In genomic region chr2:240928476-240929363, GRCh38 we compare ENCODE assay signal across 22 cellular contexts. TPM values are rescaled to one million over a fixed set of nuclear protein-coding genes. Genes with fewer than 3 reads are reported as not detected.
A peak's percentile ranks its signal among the peaks of the same experiment; 100 is the strongest.
DNase-seq lines count a peak whose midpoint lies in the region; ATAC-seq and TF ChIP-seq lines count a peak whose summit lies in the region.
"Had no signal": no experiment of that assay in that cellular context is flagged by ENCODE, and none has a peak within 500 bp of the region (broad histone marks: within the 10 kb centered on the region; RNA-seq: fewer than 3 reads in every experiment).

No MANE protein-coding gene starts in this region.

- H2AK5ac ChIP-seq in H9 (ENCODE audit: insufficient read length, low read length), result no peak overlapping the region

- CTCF ChIA-PET in activated CD4-positive, alpha-beta memory T cell treated with anti-CD3 and anti-CD28 coated beads, Interleukin-2, amount 10 ng/mL, durations not matched to agents 7 days and 5 days (lab: Charles Lee), result no interaction called here
- CTCF ChIA-PET in activated CD4-positive, alpha-beta T cell treated with anti-CD3 and anti-CD28 coated beads, Interleukin-2, amount 10 ng/mL, durations not matched to agents 7 days and 5 days (lab: Charles Lee), result no interaction called here

- H3K79me1 ChIP-seq in H9 (ENCODE audit: insufficient read depth, low read depth, low read length, poor library complexity, severe bottlenecking), result no peaks in the 10 kb centered on the region

- H3K4me1 ChIP-seq in H9 (ENCODE audit: insufficient read depth, low read length), result no peaks in the 10 kb centered on the region
- H3K4me1 ChIP-seq: Peyer's patch had no signal

- ATAC-seq in left cardiac atrium (no peak), sciatic nerve (no peak), GM18511 (IDR thresholded peaks at IDR 0.05; ENCODE audit: unreplicated experiment) (no peak)
- ATAC-seq: stimulated activated naive CD8-positive, alpha-beta T cell treated with anti-CD3 and anti-CD28 coated beads, Interleukin-15, Interleukin-2, amounts not matched to agents 100 U/mL and 50 U/mL, for 24 hours; WTC11 had no signal

- no peaks in the 10 kb centered on the region for H3K23me2 ChIP-seq in H9 (ENCODE audit: insufficient read length, low read depth, low read length, poor library complexity, severe bottlenecking)

- no peak overlapping the region for H3K4ac ChIP-seq in H9 (ENCODE audit: low read depth, low read length)

- no peak overlapping the region for H3K27ac ChIP-seq in H9 (ENCODE audit: insufficient read length, low read depth, low read length)
- H3K27ac ChIP-seq: brain microvascular endothelial cell, hepatocyte, Peyer's patch had no signal

- H3K27me3 Mint-ChIP-seq in H9 (ENCODE audit: low read depth), result no peaks in the 10 kb centered on the region; the same call in 1 of the 2 replicates
- peaks cover 3% of the 10 kb centered on the region for H3K27me3 Mint-ChIP-seq in activated CD4-positive, alpha-beta memory T cell treated with anti-CD3 and anti-CD28 coated beads, Interleukin-2, amount 10 ng/mL, durations not matched to agents 7 days and 5 days
- no peaks in the 10 kb centered on the region for H3K27me3 Mint-ChIP-seq in activated CD4-positive, alpha-beta T cell treated with anti-CD3 and anti-CD28 coated beads, Interleukin-2, amount 10 ng/mL, durations not matched to agents 7 days and 5 days

- no peak overlapping the region for H2BK12ac ChIP-seq in H9 (ENCODE audit: insufficient read length, low read depth, low read length)

- no peaks in the 10 kb centered on the region for H3K27me3 ChIP-seq in H9 (ENCODE audit: insufficient read depth, low read length)
- H3K27me3 ChIP-seq: brain microvascular endothelial cell, hepatocyte, Peyer's patch had no signal

- no peak overlapping the region for H2BK120ac ChIP-seq in H9 (ENCODE audit: low read depth, low read length, poor library complexity, severe bottlenecking)

- H2BK20ac ChIP-seq in H9 (ENCODE audit: low read depth, low read length, poor library complexity, severe bottlenecking), result no peak overlapping the region

- H4K91ac ChIP-seq in H9 (ENCODE audit: insufficient read length, low read depth, low read length), result peak overlapping the region; percentile 72

- H3K4me3 Mint-ChIP-seq in H9, result no peak overlapping the region
- no peak overlapping the region for H3K4me3 Mint-ChIP-seq in activated CD4-positive, alpha-beta memory T cell treated with anti-CD3 and anti-CD28 coated beads, Interleukin-2, amount 10 ng/mL, durations not matched to agents 7 days and 5 days
- no peak overlapping the region for H3K4me3 Mint-ChIP-seq in activated CD4-positive, alpha-beta T cell treated with anti-CD3 and anti-CD28 coated beads, Interleukin-2, amount 10 ng/mL, durations not matched to agents 7 days and 5 days
- H3K4me3 Mint-ChIP-seq: memory B cell, naive B cell, WTC11 had no signal

- H3K4me2 ChIP-seq in H9 (ENCODE audit: insufficient read depth, insufficient read length, low read length), result no peak overlapping the region
- H3K4me2 ChIP-seq: hepatocyte had no signal

- H3K18ac ChIP-seq in H9 (ENCODE audit: insufficient read length, low read depth, low read length), result no peak overlapping the region

- no peak overlapping the region for H3K56ac ChIP-seq in H9 (ENCODE audit: insufficient read length, low read depth, low read length)

- DNase-seq in H9 (peak; percentile 18), left cardiac atrium (peak; percentile 20), sciatic nerve (ENCODE audit: low spot score) (peak; percentile 31), NCI-H2196 treated with DMSO at 0.1 percent for 48 hours (lab: John Stamatoyannopoulos, UW; ENCODE audit: unreplicated experiment) (no peak)
- DNase-seq in activated CD4-positive, alpha-beta memory T cell treated with anti-CD3 and anti-CD28 coated beads, Interleukin-2, amount 10 ng/mL, durations not matched to agents 7 days and 5 days, result peak; percentile 13
- no peak for DNase-seq in activated CD4-positive, alpha-beta T cell treated with anti-CD3 and anti-CD28 coated beads, Interleukin-2, amount 10 ng/mL, durations not matched to agents 7 days and 5 days
- DNase-seq: brain microvascular endothelial cell; kidney; naive B cell; NCI-H1092 treated with DMSO at 0.1 percent for 48 hours; NCI-H510A; small intestine; stimulated activated CD4-positive, alpha-beta T cell treated with anti-CD3 and anti-CD28 coated beads, Interleukin-2, amount 100 ng/mL, for 48 hours; stimulated activated naive CD8-positive, alpha-beta T cell treated with anti-CD3 and anti-CD28 coated beads, Interleukin-15, Interleukin-2, amounts not matched to agents 100 U/mL and 50 U/mL, for 24 hours; trophoblast cell had no signal

- intact Hi-C loops in left cardiac atrium (cut with DNase I) (no loop called here), sciatic nerve (cut with DNase I) (no loop called here)

- H2BK15ac ChIP-seq in H9 (ENCODE audit: low read depth, low read length), result no peak overlapping the region

- H4K5ac ChIP-seq in H9 (ENCODE audit: insufficient read length, low read depth, low read length), result no peak overlapping the region

- no peak overlapping the region for H3K9ac ChIP-seq in H9 (ENCODE audit: extremely low read depth, insufficient read length, low read length)

- no peaks in the 10 kb centered on the region for H3K9me3 Mint-ChIP-seq in H9
- no peaks in the 10 kb centered on the region for H3K9me3 Mint-ChIP-seq in activated CD4-positive, alpha-beta memory T cell treated with anti-CD3 and anti-CD28 coated beads, Interleukin-2, amount 10 ng/mL, durations not matched to agents 7 days and 5 days
- no peaks in the 10 kb centered on the region for H3K9me3 Mint-ChIP-seq in activated CD4-positive, alpha-beta T cell treated with anti-CD3 and anti-CD28 coated beads, Interleukin-2, amount 10 ng/mL, durations not matched to agents 7 days and 5 days
- H3K9me3 Mint-ChIP-seq: activated T-helper 2 cell treated with anti-CD3 and anti-CD28 coated beads, Interferon-gamma antibody, Interleukin-2, Interleukin-4, amounts not matched to agents 10 μg/mL and 5 μg/mL and 100 μg/mL, durations not matched to agents 14 hours and 24 hours and 36 hours; memory B cell; WTC11 had no signal

- no peaks in the 10 kb centered on the region for H3K4me1 Mint-ChIP-seq in H9
- no peaks in the 10 kb centered on the region for H3K4me1 Mint-ChIP-seq in activated CD4-positive, alpha-beta memory T cell treated with anti-CD3 and anti-CD28 coated beads, Interleukin-2, amount 10 ng/mL, durations not matched to agents 7 days and 5 days
- no peaks in the 10 kb centered on the region for H3K4me1 Mint-ChIP-seq in activated CD4-positive, alpha-beta T cell treated with anti-CD3 and anti-CD28 coated beads, Interleukin-2, amount 10 ng/mL, durations not matched to agents 7 days and 5 days
- H3K4me1 Mint-ChIP-seq: memory B cell, naive B cell, WTC11 had no signal

- no peak for TF ChIP-seq CTCF in H9 (conservative IDR thresholded peaks at IDR 0.05)

- POLR2A ChIA-PET in activated CD4-positive, alpha-beta memory T cell treated with anti-CD3 and anti-CD28 coated beads, Interleukin-2, amount 10 ng/mL, durations not matched to agents 7 days and 5 days (lab: Charles Lee), result no interaction called here
- POLR2A ChIA-PET in activated CD4-positive, alpha-beta T cell treated with anti-CD3 and anti-CD28 coated beads, Interleukin-2, amount 10 ng/mL, durations not matched to agents 7 days and 5 days (lab: Charles Lee), result no interaction called here

- WGBS in H9 (ENCODE audit: extremely low coverage, insufficient read length, low lambda C conversion rate), result no CpG with 5 or more reads among the region's 24 CpGs

- peak overlapping the region in 1 of 3 experiments; percentile 80; a peak in 2 of 7 replicates for H3K27ac Mint-ChIP-seq in H9
- H3K27ac Mint-ChIP-seq in activated CD4-positive, alpha-beta memory T cell treated with anti-CD3 and anti-CD28 coated beads, Interleukin-2, amount 10 ng/mL, durations not matched to agents 7 days and 5 days, result no peak overlapping the region
- no peak overlapping the region for H3K27ac Mint-ChIP-seq in activated CD4-positive, alpha-beta T cell treated with anti-CD3 and anti-CD28 coated beads, Interleukin-2, amount 10 ng/mL, durations not matched to agents 7 days and 5 days
- H3K27ac Mint-ChIP-seq: activated T-helper 2 cell treated with anti-CD3 and anti-CD28 coated beads, Interferon-gamma antibody, Interleukin-2, Interleukin-4, amounts not matched to agents 10 μg/mL and 5 μg/mL and 100 μg/mL, durations not matched to agents 14 hours and 24 hours and 36 hours; memory B cell; WTC11 had no signal

- H3K79me2 ChIP-seq in H9 (ENCODE audit: insufficient read depth, low read length), result no peaks in the 10 kb centered on the region
- H3K79me2 ChIP-seq: hepatocyte had no signal

- peak overlapping the region; percentile 44; the same call in 1 of the 2 replicates for H3K14ac ChIP-seq in H9 (ENCODE audit: insufficient read depth, low read length)

- no peaks in the 10 kb centered on the region for H3K9me3 ChIP-seq in H9 (ENCODE audit: control insufficient read depth, low read depth, low read length)
- H3K9me3 ChIP-seq: Peyer's patch had no signal

- H2BK5ac ChIP-seq in H9 (ENCODE audit: insufficient read length, low read length), result no peak overlapping the region

- H4K8ac ChIP-seq in H9 (replicated peaks; ENCODE audit: insufficient read length, low read depth, low read length), result no peak overlapping the region

- H3K23ac ChIP-seq in H9 (ENCODE audit: insufficient read length, low read depth, low read length), result no peak overlapping the region

- no peaks in the 10 kb centered on the region for H3K36me3 Mint-ChIP-seq in H9 (ENCODE audit: insufficient read depth in 1 of 3, low read depth in 3 of 3)
- no peaks in the 10 kb centered on the region for H3K36me3 Mint-ChIP-seq in activated CD4-positive, alpha-beta memory T cell treated with anti-CD3 and anti-CD28 coated beads, Interleukin-2, amount 10 ng/mL, durations not matched to agents 7 days and 5 days (ENCODE audit: low read depth)
- no peaks in the 10 kb centered on the region for H3K36me3 Mint-ChIP-seq in activated CD4-positive, alpha-beta T cell treated with anti-CD3 and anti-CD28 coated beads, Interleukin-2, amount 10 ng/mL, durations not matched to agents 7 days and 5 days (ENCODE audit: low read depth)
- H3K36me3 Mint-ChIP-seq: memory B cell, naive B cell, WTC11 had no signal

- H2AFZ ChIP-seq in H9 (ENCODE audit: low read length), result no peak overlapping the region
- H2AFZ ChIP-seq: hepatocyte had no signal

- H4K20me1 ChIP-seq in H9 (ENCODE audit: control insufficient read depth, insufficient read depth, insufficient read length), result no peaks in the 10 kb centered on the region

- no peak overlapping the region for H3T11ph ChIP-seq in H9 (ENCODE audit: low read length)

RNA-seq across cellular contexts. Expression of gene CROCC2, which starts 22.6 kb away (rescaled TPM):
- not detected in 2 replicates for total RNA-seq in H9 (2021)
- not detected for total RNA-seq in activated CD4-positive, alpha-beta memory T cell treated with anti-CD3 and anti-CD28 coated beads, Interleukin-2, amount 10 ng/mL, durations not matched to agents 7 days and 5 days
- not detected for total RNA-seq in left cardiac atrium
- 0.18 TPM for total RNA-seq in sciatic nerve
- not detected for total RNA-seq in activated CD4-positive, alpha-beta T cell treated with anti-CD3 and anti-CD28 coated beads, Interleukin-2, amount 10 ng/mL, durations not matched to agents 7 days and 5 days
- total RNA-seq: activated T-helper 2 cell treated with anti-CD3 and anti-CD28 coated beads, Interferon-gamma antibody, Interleukin-2, Interleukin-4, amounts not matched to agents 10 μg/mL and 5 μg/mL and 100 μg/mL, durations not matched to agents 14 hours and 24 hours and 36 hours; T-helper 2 cell treated with Interferon-gamma antibody and Interleukin-4, amounts not matched to agents 100 ng/mL and 5 ng/mL, for 36 hours; WTC11 had no signal

RNA-seq across cellular contexts. Expression of gene MAB21L4, which starts 32.8 kb away (rescaled TPM):
- total RNA-seq in H9 (2021), result 0.15 and 0.37 TPM in 2 replicates
- not detected for total RNA-seq in activated CD4-positive, alpha-beta memory T cell treated with anti-CD3 and anti-CD28 coated beads, Interleukin-2, amount 10 ng/mL, durations not matched to agents 7 days and 5 days
- total RNA-seq in left cardiac atrium, result not detected
- not detected for total RNA-seq in sciatic nerve
- not detected for total RNA-seq in activated CD4-positive, alpha-beta T cell treated with anti-CD3 and anti-CD28 coated beads, Interleukin-2, amount 10 ng/mL, durations not matched to agents 7 days and 5 days
- total RNA-seq: activated T-helper 2 cell treated with anti-CD3 and anti-CD28 coated beads, Interferon-gamma antibody, Interleukin-2, Interleukin-4, amounts not matched to agents 10 μg/mL and 5 μg/mL and 100 μg/mL, durations not matched to agents 14 hours and 24 hours and 36 hours; T-helper 2 cell treated with Interferon-gamma antibody and Interleukin-4, amounts not matched to agents 100 ng/mL and 5 ng/mL, for 36 hours; WTC11 had no signal

Comparison
In these comparisons a context has a peak if more than half of its experiments do, and no peak if none do; other contexts are left out.
1. DNase-seq: peak in H9 (single experiment), activated CD4-positive, alpha-beta memory T cell treated with anti-CD3 and anti-CD28 coated beads, Interleukin-2, amount 10 ng/mL, durations not matched to agents 7 days and 5 days (single experiment), left cardiac atrium (single experiment) and sciatic nerve (single experiment); none in NCI-H2196 treated with DMSO at 0.1 percent for 48 hours (single experiment) and activated CD4-positive, alpha-beta T cell treated with anti-CD3 and anti-CD28 coated beads, Interleukin-2, amount 10 ng/mL, durations not matched to agents 7 days and 5 days (single experiment).